ENCODE assay signal across 3 cellular contexts in the genomic region with DNA sequence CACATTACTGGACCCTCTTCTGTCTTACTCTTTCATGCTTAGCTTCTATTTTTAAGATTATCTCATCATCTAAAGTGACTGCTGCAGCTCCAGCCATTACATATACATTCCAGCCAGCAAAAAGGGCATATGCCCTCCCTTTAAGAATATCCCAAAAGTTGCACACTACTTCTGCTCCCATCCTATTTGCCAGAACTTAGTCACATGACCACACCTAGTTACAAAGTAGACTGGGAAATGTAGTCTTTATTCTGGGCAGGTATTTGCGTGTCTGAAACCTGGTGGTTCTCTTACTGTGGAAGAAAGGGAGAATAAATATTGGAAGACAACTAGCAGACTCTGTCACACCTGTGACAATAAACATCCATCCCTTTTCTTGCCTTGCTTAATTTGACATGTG.
TF ChIP-seq lines count a peak whose summit lies in the region.

No MANE protein-coding gene starts in this region.

TF ChIP-seq in SK-N-SH, 30 proteins besides CTCF, POLR2A, EP300 and RAD21:
- TF ChIP-seq, protein P1, sequence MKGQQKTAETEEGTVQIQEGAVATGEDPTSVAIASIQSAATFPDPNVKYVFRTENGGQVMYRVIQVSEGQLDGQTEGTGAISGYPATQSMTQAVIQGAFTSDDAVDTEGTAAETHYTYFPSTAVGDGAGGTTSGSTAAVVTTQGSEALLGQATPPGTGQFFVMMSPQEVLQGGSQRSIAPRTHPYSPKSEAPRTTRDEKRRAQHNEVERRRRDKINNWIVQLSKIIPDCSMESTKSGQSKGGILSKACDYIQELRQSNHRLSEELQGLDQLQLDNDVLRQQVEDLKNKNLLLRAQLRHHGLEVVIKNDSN (IDR thresholded peaks at IDR 0.05; ENCODE audit: borderline replicate concordance, low read depth): peak; percentile 63; the same call in 1 of the 2 replicates
- TF ChIP-seq NRF1 (IDR thresholded peaks at IDR 0.05; ENCODE audit: low read depth, low read length): no peak

TF ChIP-seq in Ishikawa, 13 proteins besides CTCF, POLR2A, EP300 and RAD21 (continued from another document):
- TF ChIP-seq CREB1 (IDR thresholded peaks at IDR 0.05; ENCODE audit: low read depth) (no peak), TEAD4 (IDR thresholded peaks at IDR 0.05) (no peak), TAF1 (IDR thresholded peaks at IDR 0.05; ENCODE audit: low read depth) (no peak), EGR1 (IDR thresholded peaks at IDR 0.05) (no peak)
- TF ChIP-seq, protein P1 (IDR thresholded peaks at IDR 0.05): peak; percentile 83

TF ChIP-seq in H1, 55 proteins besides CTCF, POLR2A, EP300 and RAD21 (continued from another document):
- TF ChIP-seq CHD2 (IDR thresholded peaks at IDR 0.05; ENCODE audit: low read length): no peak
- TF ChIP-seq, protein P2, sequence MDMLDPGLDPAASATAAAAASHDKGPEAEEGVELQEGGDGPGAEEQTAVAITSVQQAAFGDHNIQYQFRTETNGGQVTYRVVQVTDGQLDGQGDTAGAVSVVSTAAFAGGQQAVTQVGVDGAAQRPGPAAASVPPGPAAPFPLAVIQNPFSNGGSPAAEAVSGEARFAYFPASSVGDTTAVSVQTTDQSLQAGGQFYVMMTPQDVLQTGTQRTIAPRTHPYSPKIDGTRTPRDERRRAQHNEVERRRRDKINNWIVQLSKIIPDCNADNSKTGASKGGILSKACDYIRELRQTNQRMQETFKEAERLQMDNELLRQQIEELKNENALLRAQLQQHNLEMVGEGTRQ (IDR thresholded peaks at IDR 0.05; ENCODE audit: low read length): peak; percentile 50; the same call in 1 of the 2 replicates
